15 cellular contexts compared by ENCODE assay signal in the genomic region with DNA sequence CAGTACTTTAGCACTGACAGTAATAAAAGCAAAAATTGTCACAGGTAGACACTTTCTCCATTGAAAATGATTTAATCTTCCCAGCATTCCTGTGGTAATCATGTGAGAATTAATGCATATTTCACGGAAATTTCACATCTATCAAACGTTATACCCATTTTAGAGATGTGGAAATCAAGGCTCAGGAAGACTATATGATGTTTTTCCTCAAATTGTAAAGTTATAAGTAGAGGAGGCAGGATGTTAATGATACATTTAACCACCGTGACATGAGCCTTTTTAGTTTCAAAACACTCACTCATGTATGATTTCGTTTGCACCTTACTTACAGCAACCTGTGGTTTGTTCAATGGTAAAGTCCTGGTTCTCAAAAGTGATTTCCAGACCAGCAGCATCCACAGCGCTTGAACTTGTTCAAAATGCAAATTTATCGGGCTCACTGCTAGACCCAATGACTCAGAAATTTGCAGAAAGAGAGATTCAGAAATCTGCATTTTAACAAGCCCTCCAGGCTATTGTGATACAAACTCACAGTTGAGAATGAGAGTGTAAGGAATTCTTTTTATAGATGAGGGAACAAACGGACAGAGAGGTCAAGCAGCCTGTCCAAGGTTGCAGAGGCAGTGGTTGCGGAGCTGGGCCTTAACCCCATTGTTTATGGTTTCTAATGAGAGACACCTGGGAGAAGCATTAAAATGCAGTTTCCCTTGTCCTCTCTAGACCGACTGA.
A peak's percentile ranks its signal among the peaks of the same experiment; 100 is the strongest.
DNase-seq lines count a peak whose midpoint lies in the region; ATAC-seq and TF ChIP-seq lines count a peak whose summit lies in the region.
"Had no signal": no experiment of that assay in that cellular context is flagged by ENCODE, and none has a peak within 500 bp of the region (broad histone marks: within the 10 kb centered on the region; RNA-seq: fewer than 3 reads in every experiment).

No MANE protein-coding gene starts in this region.

- no peaks in the 10 kb centered on the region for H3K36me3 ChIP-seq in transverse colon
- H3K36me3 ChIP-seq: thoracic aorta had no signal

- TF ChIP-seq CTCF in epithelial cell of esophagus (IDR thresholded peaks at IDR 0.05; ENCODE audit: insufficient read depth, low read depth, low read length, missing control alignments) (no peak), transverse colon (IDR thresholded peaks at IDR 0.05) (no peak)

- WGBS in transverse colon (ENCODE audit: low coverage in 1 of 2), 2 donors, result 75 to 91% methylated on average over 6 to 9 of the region's 9 CpGs

- no peak for TF ChIP-seq POLR2A in transverse colon (IDR thresholded peaks at IDR 0.05)

- in situ Hi-C loops in transverse colon (cut with MboI; ENCODE audit: low pct_ligation_motif_present in 1 of 4, low pct_unique_long_range_greater_than_20kb in 1 of 4, low sequenced_read_pairs in 3 of 4), result no loop called here

- ATAC-seq in GM21360 (IDR thresholded peaks at IDR 0.05; ENCODE audit: unreplicated experiment), result peak; percentile 72
- ATAC-seq in HG03469 (IDR thresholded peaks at IDR 0.05; ENCODE audit: unreplicated experiment), result peak; percentile 54
- ATAC-seq: CD8-positive, alpha-beta T cell; naive thymus-derived CD8-positive, alpha-beta T cell had no signal

- H3K27me3 ChIP-seq in transverse colon, result no peaks in the 10 kb centered on the region

- peaks cover 0 to 9% (median 0%) of the 10 kb centered on the region in 4 donors for H3K4me1 ChIP-seq in transverse colon

- H3K4me3 ChIP-seq in epithelial cell of esophagus (ENCODE audit: low read length) (no peak overlapping the region), transverse colon (no peak overlapping the region)
- H3K4me3 ChIP-seq: thoracic aorta had no signal

- no peak for TF ChIP-seq EP300 in transverse colon (IDR thresholded peaks at IDR 0.05; ENCODE audit: low read depth)

- peak overlapping the region; percentile 25 to 47 (median 34) for H3K27ac ChIP-seq in transverse colon
- H3K27ac ChIP-seq: HL-60 had no signal

- intact Hi-C loops in transverse colon (cut with DNase I; ENCODE audit: low total_unique reads), result loop anchor here (2.0 kb wide), 1 partner anchor 64 kb away; no protein-coding TSS in a partner anchor

- DNase-seq in epithelial cell of esophagus (ENCODE audit: low read depth) (peak; percentile 39), transverse colon (no peak), 8988T (no peak), T-helper 2 cell (no peak), mesenteric fat pad (ENCODE audit: low spot score) (no peak)
- DNase-seq: CD8-positive, alpha-beta T cell; cortex of kidney; MV-4-11; naive thymus-derived CD8-positive, alpha-beta T cell; NCI-H526; SHP77 had no signal

- H3K9me3 ChIP-seq in transverse colon, result no peaks in the 10 kb centered on the region
- H3K9me3 ChIP-seq: thoracic aorta had no signal
